ENCODE assay signal across 30 cellular contexts in genomic region chr2:44226753-44227152, GRCh38. TPM values are rescaled to one million over a fixed set of nuclear protein-coding genes. Genes with fewer than 3 reads are reported as not detected.
A peak's percentile ranks its signal among the peaks of the same experiment; 100 is the strongest.
DNase-seq lines count a peak whose midpoint lies in the region; ATAC-seq, FAIRE-seq and TF ChIP-seq lines count a peak whose summit lies in the region.
"Had no signal": no experiment of that assay in that cellular context is flagged by ENCODE, and none has a peak within 500 bp of the region (broad histone marks: within the 10 kb centered on the region; RNA-seq: fewer than 3 reads in every experiment).

No MANE protein-coding gene starts in this region.

- peaks cover 4 to 8% of the 10 kb centered on the region in 2 experiments for H3K36me3 ChIP-seq in HEK293 (ENCODE audit: control insufficient read depth in 2 of 2, insufficient read depth in 1 of 2, low read length in 2 of 2)
- H3K36me3 ChIP-seq in CD8-positive, alpha-beta memory T cell (ENCODE audit: insufficient read depth, low read length), result peaks cover 3% of the 10 kb centered on the region
- H3K36me3 ChIP-seq: BE2C had no signal

- H3K27me3 Mint-ChIP-seq in stimulated activated naive B cell treated with anti-CD40 and anti-IgM and Interleukin-4, amounts not matched to agents 10 μg/mL and 1 μg/mL and 100 μg/mL, for 72 hours, result no peaks in the 10 kb centered on the region
- no peaks in the 10 kb centered on the region for H3K27me3 Mint-ChIP-seq in CD8-positive, alpha-beta memory T cell
- H3K27me3 Mint-ChIP-seq: CD4-positive, CD25-positive, alpha-beta regulatory T cell had no signal

- H3K4me3 Mint-ChIP-seq in stimulated activated naive B cell treated with anti-CD40 and anti-IgM and Interleukin-4, amounts not matched to agents 10 μg/mL and 1 μg/mL and 100 μg/mL, for 72 hours, result no peak overlapping the region
- H3K4me3 Mint-ChIP-seq in CD8-positive, alpha-beta memory T cell, result no peak overlapping the region
- H3K4me3 Mint-ChIP-seq: CD14-positive monocyte; CD4-positive, CD25-positive, alpha-beta regulatory T cell; CD8-positive, alpha-beta T cell had no signal

- no peak for TF ChIP-seq POLR2A in A549 (IDR thresholded peaks at IDR 0.05; ENCODE audit: low read length)

- TF ChIP-seq RAD21 in A549 (conservative IDR thresholded peaks at IDR 0.05 in 1 of 2, IDR thresholded peaks at IDR 0.05 in 1 of 2), result no peak

- H3K9me3 Mint-ChIP-seq in stimulated activated naive B cell treated with anti-CD40 and anti-IgM and Interleukin-4, amounts not matched to agents 10 μg/mL and 1 μg/mL and 100 μg/mL, for 72 hours, result no peaks in the 10 kb centered on the region
- H3K9me3 Mint-ChIP-seq in CD8-positive, alpha-beta memory T cell, result no peaks in the 10 kb centered on the region
- H3K9me3 Mint-ChIP-seq: CD14-positive monocyte; CD4-positive, CD25-positive, alpha-beta regulatory T cell; CD8-positive, alpha-beta T cell had no signal

- TF ChIP-seq CTCF in A549 (IDR thresholded peaks at IDR 0.05) (no peak), HEK293 (tag by site-specific recombination; IDR thresholded peaks at IDR 0.05) (no peak)

- no peak for FAIRE-seq in A549 (lab: Jason Lieb, UNC)
- peak; percentile 9 for FAIRE-seq in TTC549 (lab: Jason Lieb, UNC)
- FAIRE-seq: GM12878, GM12892, GM18507, GM19239 had no signal

- H3K27ac ChIP-seq in A549, result no peak overlapping the region
- no peak overlapping the region for H3K27ac ChIP-seq in HEK293 (ENCODE audit: extremely low read depth, low read depth, low read length)
- H3K27ac ChIP-seq in CD8-positive, alpha-beta memory T cell (ENCODE audit: low read depth, low read length), result no peak overlapping the region
- H3K27ac ChIP-seq: 22Rv1, BLaER1 had no signal

- H3K9me3 ChIP-seq in A549 (no peaks in the 10 kb centered on the region), HEK293 (ENCODE audit: control insufficient read depth, insufficient read depth, low read depth, low read length) (no peaks in the 10 kb centered on the region)
- no peaks in the 10 kb centered on the region for H3K9me3 ChIP-seq in CD8-positive, alpha-beta memory T cell (ENCODE audit: low read length)
- H3K9me3 ChIP-seq: BE2C, BLaER1 had no signal

- WGBS in A549 (ENCODE audit: missing lambda C conversion rate), result 97% methylated on average over 2 of the region's 2 CpGs

- no peaks in the 10 kb centered on the region for H3K4me1 Mint-ChIP-seq in stimulated activated naive B cell treated with anti-CD40 and anti-IgM and Interleukin-4, amounts not matched to agents 10 μg/mL and 1 μg/mL and 100 μg/mL, for 72 hours
- peaks cover 13 to 29% (median 16%) of the 10 kb centered on the region in 3 donors for H3K4me1 Mint-ChIP-seq in CD8-positive, alpha-beta memory T cell
- H3K4me1 Mint-ChIP-seq: CD14-positive monocyte had no signal

- POLR2A ChIA-PET in A549 (lab: Yijun Ruan, JAX), result no interaction called here
- POLR2A ChIA-PET in HEK293 (lab: Yijun Ruan, JAX), result interaction anchor here (0.7 to 0.8 kb wide), 2 partner anchors 45 to 59 kb away, joined by 5 to 11 read pairs; no protein-coding TSS in a partner anchor
- POLR2A ChIA-PET in CD8-positive, alpha-beta memory T cell (lab: Charles Lee), result no interaction called here

- H3K36me3 Mint-ChIP-seq in stimulated activated naive B cell treated with anti-CD40 and anti-IgM and Interleukin-4, amounts not matched to agents 10 μg/mL and 1 μg/mL and 100 μg/mL, for 72 hours, result peaks cover 14 to 22% of the 10 kb centered on the region in 2 donors
- H3K36me3 Mint-ChIP-seq in CD8-positive, alpha-beta memory T cell, result peaks cover 0 to 52% (median 5%) of the 10 kb centered on the region in 3 donors

- no peak for DNase-seq in A549 (ENCODE audit: low read depth in 1 of 2, low spot score in 1 of 2)
- no peak for DNase-seq in stimulated activated naive B cell treated with anti-CD40 and anti-IgM and Interleukin-4, amounts not matched to agents 10 μg/mL and 1 μg/mL and 100 μg/mL, for 72 hours
- DNase-seq in CD8-positive, alpha-beta memory T cell, result no peak
- DNase-seq: ACHN; BE2C; C1 segment of cervical spinal cord; CD4-positive, CD25-positive, alpha-beta regulatory T cell; CD8-positive, alpha-beta T cell; COR-L47; DMS 273 treated with DMSO at 0.1 percent for 48 hours; DMS153; DMS53; DMS79; DND-41; EL; GDM1 had no signal

- peak overlapping the region; percentile 20 for H3K27ac Mint-ChIP-seq in stimulated activated naive B cell treated with anti-CD40 and anti-IgM and Interleukin-4, amounts not matched to agents 10 μg/mL and 1 μg/mL and 100 μg/mL, for 72 hours
- H3K27ac Mint-ChIP-seq in CD8-positive, alpha-beta memory T cell, result no peak overlapping the region
- H3K27ac Mint-ChIP-seq: CD4-positive, CD25-positive, alpha-beta regulatory T cell; CD8-positive, alpha-beta T cell had no signal

- CTCF ChIA-PET in A549 (lab: Yijun Ruan, JAX) (interaction anchor here (0.8 to 34.3 kb wide), 3 partner anchors 15 to 63 kb away, joined by 3 to 548 read pairs (median 6); no protein-coding TSS in a partner anchor), HEK293 (lab: Yijun Ruan, JAX) (no interaction called here)
- CTCF ChIA-PET in CD8-positive, alpha-beta memory T cell (lab: Charles Lee), result no interaction called here

- no peak overlapping the region for H3K4me3 ChIP-seq in A549
- H3K4me3 ChIP-seq in HEK293 (ENCODE audit: low read depth, low read length), result no peak overlapping the region
- H3K4me3 ChIP-seq in CD8-positive, alpha-beta memory T cell (ENCODE audit: low read length), result no peak overlapping the region
- H3K4me3 ChIP-seq: BLaER1, GM12878 had no signal

- no peak for ATAC-seq in A549
- ATAC-seq in stimulated activated naive B cell treated with anti-CD40 and anti-IgM and Interleukin-4, amounts not matched to agents 10 μg/mL and 1 μg/mL and 100 μg/mL, for 72 hours (replicated peaks), result no peak
- no peak for ATAC-seq in GM19452 (IDR thresholded peaks at IDR 0.05; ENCODE audit: unreplicated experiment)
- ATAC-seq in GM18909 (IDR thresholded peaks at IDR 0.05; ENCODE audit: poor library complexity, unreplicated experiment), result no peak
- ATAC-seq: CD8-positive, alpha-beta T cell; GM12878 had no signal

- no peak overlapping the region for H3K4me2 ChIP-seq in A549
- H3K4me2 ChIP-seq: BLaER1 had no signal

- TF ChIP-seq EP300 in A549 (IDR thresholded peaks at IDR 0.05), result no peak

- H3K4me1 ChIP-seq in A549 (peaks cover 33% of the 10 kb centered on the region), HEK293 (ENCODE audit: control insufficient read depth, insufficient read depth, low read length) (no peaks in the 10 kb centered on the region)
- no peaks in the 10 kb centered on the region for H3K4me1 ChIP-seq in CD8-positive, alpha-beta memory T cell (ENCODE audit: insufficient read depth, low read length)
- H3K4me1 ChIP-seq: BLaER1 had no signal

- H3K27me3 ChIP-seq in CD8-positive, alpha-beta memory T cell (ENCODE audit: insufficient read depth, low read length, poor library complexity, severe bottlenecking), result no peaks in the 10 kb centered on the region
- H3K27me3 ChIP-seq: BE2C, BLaER1 had no signal

TF ChIP-seq in A549, 52 proteins besides CTCF, POLR2A, EP300 and RAD21:
- peak; percentile 97 for TF ChIP-seq ZC3H11A (IDR thresholded peaks at IDR 0.05)
- no peak for TF ChIP-seq RCOR1 (IDR thresholded peaks at IDR 0.05; ENCODE audit: low read depth, low read length)

TF ChIP-seq in HEK293, 187 proteins besides CTCF, POLR2A, EP300 and RAD21 (continues in another document):
- TF ChIP-seq ZNF169 (tag by site-specific recombination; IDR thresholded peaks at IDR 0.05) (no peak), GLIS2 (tag by site-specific recombination; IDR thresholded peaks at IDR 0.05) (no peak), ZNF580 (tag by site-specific recombination; IDR thresholded peaks at IDR 0.05) (no peak), EGR2 (tag by site-specific recombination; IDR thresholded peaks at IDR 0.05; ENCODE audit: low read depth) (no peak), ZNF132 (tag by site-specific recombination; IDR thresholded peaks at IDR 0.05; ENCODE audit: borderline replicate concordance) (no peak), ZNF391 (tag by site-specific recombination; IDR thresholded peaks at IDR 0.05; ENCODE audit: borderline replicate concordance, low read depth) (no peak), SP7 (tag by site-specific recombination; IDR thresholded peaks at IDR 0.05) (no peak), ZNF558 (tag by site-specific recombination; IDR thresholded peaks at IDR 0.05) (0 out of 2 replicates have a peak, but pooled peaks have one; percentile 26), KLF17 (tag by site-specific recombination; IDR thresholded peaks at IDR 0.05) (no peak), ZBTB8A (tag by site-specific recombination; IDR thresholded peaks at IDR 0.05) (peak; percentile 32; the same call in 1 of the 2 replicates), ZNF530 (tag by site-specific recombination; IDR thresholded peaks at IDR 0.05; ENCODE audit: low read depth) (no peak), OSR2 (tag by site-specific recombination; IDR thresholded peaks at IDR 0.05) (no peak)

RNA-seq across cellular contexts. Expression of gene SLC3A1, which starts 48.5 kb away (rescaled TPM):
- polyA plus RNA-seq in A549 (2011; rRNA removed) (7.1 and 7.2 TPM in 2 replicates), A549 (2017; fragmentation: RNase III; extraction: RNeasy Plus Mini Kit Qiagen cat#74134 plus additional on column Dnase treatment) (1.1 to 1.4 TPM (median 1.2 TPM) in 3 replicates)
- polyA plus RNA-seq in A549 (2012; cell fraction: cytosol; rRNA removed), result 2.1 TPM in 2 replicates
- 0.68 and 1.3 TPM in 2 replicates for polyA plus RNA-seq in A549 (2012; cell fraction: nucleus; rRNA removed)
- polyA minus RNA-seq in A549 (2011; rRNA and poly(A)+ RNA removed), result 2.6 and 3.0 TPM in 2 replicates
- total RNA-seq in CD8-positive, alpha-beta memory T cell, result under 1 TPM in 1 of 2 experiments, not detected in 1; 0.16 TPM
- 0.35 TPM for polyA plus RNA-seq in CD8-positive, alpha-beta memory T cell
- total RNA-seq: A673, Daoy, G401, GM12878 had no signal
- polyA plus RNA-seq: CD14-positive monocyte had no signal

RNA-seq across cellular contexts. Expression of gene PPM1B, which starts 58.1 kb away (rescaled TPM):
- polyA plus RNA-seq in A549 (2011; rRNA removed), result 75.1 and 78.3 TPM in 2 replicates
- 21.7 and 25.3 TPM in 2 replicates for polyA plus RNA-seq in A549 (2012; cell fraction: cytosol; rRNA removed)
- polyA plus RNA-seq in A549 (2012; cell fraction: nucleus; rRNA removed), result 9.8 and 13.3 TPM in 2 replicates
- polyA plus RNA-seq in A549 (2017; fragmentation: RNase III; extraction: RNeasy Plus Mini Kit Qiagen cat#74134 plus additional on column Dnase treatment), result 49.0 to 51.2 TPM (median 49.1 TPM) in 3 replicates
- 51.2 and 60.5 TPM in 2 replicates for polyA minus RNA-seq in A549 (2011; rRNA and poly(A)+ RNA removed)
- 10 to 100 TPM; 40.4 to 41.1 TPM for total RNA-seq in CD8-positive, alpha-beta memory T cell
- polyA plus RNA-seq in CD8-positive, alpha-beta memory T cell, result 53.0 TPM

Comparison
In these comparisons a context has a peak if more than half of its experiments do, and no peak if none do; other contexts are left out.
1. Of the 5 proteins assayed by ChIP-seq in both HEK293 and A549: peak only in HEK293: REST; only in A549: none; in both: none; in neither: 4.